ENCODE assay signal across 25 cellular contexts in genomic region chr1:35178874-35179380, GRCh38. TPM values are rescaled to one million over a fixed set of nuclear protein-coding genes. Genes with fewer than 3 reads are reported as not detected.
DNase-seq lines count a peak whose midpoint lies in the region; ATAC-seq, FAIRE-seq and TF ChIP-seq lines count a peak whose summit lies in the region.
"Had no signal": no experiment of that assay in that cellular context is flagged by ENCODE, and none has a peak within 500 bp of the region (broad histone marks: within the 10 kb centered on the region; RNA-seq: fewer than 3 reads in every experiment).

No MANE protein-coding gene starts in this region.

- intact Hi-C loops in K562 (cut with micrococcal nuclease) = no loop called here

- peak overlapping the region; percentile 68 for H3K27ac Mint-ChIP-seq in activated naive CD8-positive, alpha-beta T cell
- no peak overlapping the region for H3K27ac Mint-ChIP-seq in activated naive CD8-positive, alpha-beta T cell treated with anti-CD3 and anti-CD28 coated beads for 36 hours
- peak overlapping the region; percentile 80 for H3K27ac Mint-ChIP-seq in type B pancreatic cell
- H3K27ac Mint-ChIP-seq: mesothelial cell of epicardium, T-cell had no signal

- no peak for FAIRE-seq in K562 (lab: Jason Lieb, UNC)
- FAIRE-seq: G401.6, urothelium cell line had no signal

- no peaks in the 10 kb centered on the region for H3K9me3 Mint-ChIP-seq in activated naive CD8-positive, alpha-beta T cell (ENCODE audit: low read depth)
- H3K9me3 Mint-ChIP-seq in activated naive CD8-positive, alpha-beta T cell treated with anti-CD3 and anti-CD28 coated beads for 36 hours = no peaks in the 10 kb centered on the region
- H3K9me3 Mint-ChIP-seq in type B pancreatic cell = no peaks in the 10 kb centered on the region
- H3K9me3 Mint-ChIP-seq: mesothelial cell of epicardium, T-cell had no signal

- H3K36me3 ChIP-seq in K562 (ENCODE audit: control insufficient read depth, insufficient read depth, low read length) (peaks cover 89% of the 10 kb centered on the region), liver (ENCODE audit: control insufficient read depth in 4 of 4, insufficient read depth in 3 of 4, low read depth in 1 of 4, low read length in 3 of 4) (peaks cover 17 to 61% (median 55%) of the 10 kb centered on the region in 4 donors)

- WGBS in K562 (ENCODE audit: insufficient coverage, low coverage, missing lambda C conversion rate) = 73% methylated on average over 2 of the region's 2 CpGs
- WGBS in liver = 12% methylated on average over 2 of the region's 2 CpGs

- no peaks in the 10 kb centered on the region for H3K27me3 ChIP-seq in K562 (ENCODE audit: control insufficient read depth in 2 of 2, insufficient read depth in 2 of 2, low read length in 2 of 2)
- H3K27me3 ChIP-seq in liver (ENCODE audit: control insufficient read depth in 4 of 4, insufficient read depth in 4 of 4, low read length in 3 of 4) = no peaks in the 10 kb centered on the region
- H3K27me3 ChIP-seq: esophagus squamous epithelium, gastroesophageal sphincter had no signal

- H3K9me3 ChIP-seq in K562 (replicated peaks; ENCODE audit: control insufficient read depth, insufficient read depth, low read depth, low read length) (no peaks in the 10 kb centered on the region), liver (ENCODE audit: control insufficient read depth in 4 of 4, low read length in 3 of 4) (no peaks in the 10 kb centered on the region)
- H3K9me3 ChIP-seq: esophagus squamous epithelium, gastroesophageal sphincter had no signal

- DNase-seq in activated naive CD8-positive, alpha-beta T cell treated with anti-CD3 and anti-CD28 coated beads for 36 hours = no peak
- DNase-seq in K562 (ENCODE audit: extremely low read depth in 1 of 4, low spot score in 3 of 4) (no peak), type B pancreatic cell (ENCODE audit: extremely low spot score, unreplicated experiment) (no peak), T-helper 9 cell (no peak)
- no peak for DNase-seq in stimulated activated CD4-positive, alpha-beta T cell treated with anti-CD3 and anti-CD28 coated beads, Interleukin-4, amount 100 ng/mL, for 4 hours
- DNase-seq: activated CD4-positive, alpha-beta T cell treated with anti-CD3 and anti-CD28 coated beads for 48 hours; activated naive CD4-positive, alpha-beta T cell; C1 segment of cervical spinal cord; cerebellar nuclear complex; effector CD4-positive, alpha-beta T cell; esophagus squamous epithelium; NCI-H146; NCI-H2171; NCI-H748 treated with DMSO at 0.1 percent for 48 hours; SHP77; stimulated activated CD4-positive, alpha-beta T cell treated with anti-CD3 and anti-CD28 coated beads, Interleukin-12 subunit alpha, Interleukin-12 subunit beta, amount 100 ng/mL, for 4 hours; substantia nigra; T-cell had no signal

- in situ Hi-C loops in K562 (cut with MboI) = no loop called here

- H3K27me3 Mint-ChIP-seq in activated naive CD8-positive, alpha-beta T cell = no peaks in the 10 kb centered on the region
- H3K27me3 Mint-ChIP-seq in activated naive CD8-positive, alpha-beta T cell treated with anti-CD3 and anti-CD28 coated beads for 36 hours = no peaks in the 10 kb centered on the region
- H3K27me3 Mint-ChIP-seq in type B pancreatic cell = no peaks in the 10 kb centered on the region
- H3K27me3 Mint-ChIP-seq: T-cell had no signal

- H3K4me1 Mint-ChIP-seq in activated naive CD8-positive, alpha-beta T cell (ENCODE audit: low read depth) = peaks cover 61% of the 10 kb centered on the region
- H3K4me1 Mint-ChIP-seq in activated naive CD8-positive, alpha-beta T cell treated with anti-CD3 and anti-CD28 coated beads for 36 hours = peaks cover 54% of the 10 kb centered on the region
- peaks cover 22% of the 10 kb centered on the region for H3K4me1 Mint-ChIP-seq in type B pancreatic cell (ENCODE audit: unreplicated experiment)

- H3K4me3 ChIP-seq in K562 (no peak overlapping the region), liver (ENCODE audit: low read depth in 1 of 3, low read length in 3 of 3) (no peak overlapping the region)
- H3K4me3 ChIP-seq: esophagus squamous epithelium, gastroesophageal sphincter had no signal

- no peak overlapping the region for H3K4me2 ChIP-seq in K562 (ENCODE audit: insufficient read depth, low read length)

- TF ChIP-seq RAD21 in K562 (CRISPR knock-in tag; conservative IDR thresholded peaks at IDR 0.05 in 1 of 2, IDR thresholded peaks at IDR 0.05 in 1 of 2) (no peak), liver (IDR thresholded peaks at IDR 0.05) (peak; percentile 54 to 57)

- no peak for TF ChIP-seq POLR2A in K562 (conservative IDR thresholded peaks at IDR 0.05)

- H3K4me1 ChIP-seq in K562 (replicated peaks in 1 of 2; ENCODE audit: control insufficient read depth in 2 of 2, insufficient read depth in 2 of 2, low read length in 2 of 2) (peaks cover 4 to 11% of the 10 kb centered on the region in 2 experiments; a peak in 2 of 5 replicates), liver (ENCODE audit: control insufficient read depth in 4 of 4, insufficient read depth in 4 of 4, low read length in 3 of 4) (peaks cover 6 to 63% (median 47%) of the 10 kb centered on the region in 4 donors)

- TF ChIP-seq EP300 in K562 (IDR thresholded peaks at IDR 0.05; ENCODE audit: low read length) = no peak

- peaks cover 12% of the 10 kb centered on the region for H3K36me3 Mint-ChIP-seq in activated naive CD8-positive, alpha-beta T cell
- H3K36me3 Mint-ChIP-seq in activated naive CD8-positive, alpha-beta T cell treated with anti-CD3 and anti-CD28 coated beads for 36 hours = peaks cover 61% of the 10 kb centered on the region
- H3K36me3 Mint-ChIP-seq in type B pancreatic cell = peaks cover 62% of the 10 kb centered on the region

- H3K4me3 Mint-ChIP-seq in activated naive CD8-positive, alpha-beta T cell = peak overlapping the region; percentile 61
- H3K4me3 Mint-ChIP-seq in activated naive CD8-positive, alpha-beta T cell treated with anti-CD3 and anti-CD28 coated beads for 36 hours = no peak overlapping the region
- H3K4me3 Mint-ChIP-seq in type B pancreatic cell = no peak overlapping the region
- H3K4me3 Mint-ChIP-seq: mesothelial cell of epicardium, T-cell had no signal

- no TSS peak for BruUV-seq in K562 (replicated peaks; lab: Mats Ljungman, UMichigan)

- CTCF ChIA-PET in K562 (lab: Yijun Ruan, JAX; ENCODE audit: low intra/inter-chr PET ratio) = no interaction called here

- POLR2A ChIA-PET in K562 (lab: Yijun Ruan, JAX) = interaction anchor here (0.5 to 4.5 kb wide), 6 partner anchors 11 to 342 kb away, joined by 3 to 42 read pairs (median 6); no protein-coding TSS in a partner anchor

- H3K9me1 ChIP-seq in K562 (ENCODE audit: control insufficient read depth, insufficient read depth, low read length) = peaks cover 6% of the 10 kb centered on the region

- H4K20me1 ChIP-seq in K562 (replicated peaks; ENCODE audit: control insufficient read depth, insufficient read depth, low read length) = peaks cover 43% of the 10 kb centered on the region

- H3K79me2 ChIP-seq in K562 (ENCODE audit: control insufficient read depth, insufficient read depth, low read length) = peaks cover 52% of the 10 kb centered on the region

- H3K9ac ChIP-seq in K562 (ENCODE audit: insufficient read depth in 1 of 2, low read depth in 2 of 2, low read length in 2 of 2) (no peak overlapping the region), liver (ENCODE audit: low read depth in 1 of 2, low read length in 2 of 2) (no peak overlapping the region)

- H2AFZ ChIP-seq in K562 (ENCODE audit: low read depth, low read length) = no peak overlapping the region

- no peak for ATAC-seq in K562
- ATAC-seq in SK-N-SH treated with all-trans-retinoic acid at 6 μM for 48 hours = no peak
- ATAC-seq: gastroesophageal sphincter, T-cell had no signal

- TF ChIP-seq CTCF in K562 (IDR thresholded peaks at IDR 0.05 in 2 of 3, conservative IDR thresholded peaks at IDR 0.05 in 1 of 3; ENCODE audit: insufficient read depth in 2 of 3, low read depth in 1 of 3, low read length in 3 of 3) (no peak), liver (IDR thresholded peaks at IDR 0.05; ENCODE audit: low read depth, low read length, missing input control) (no peak), type B pancreatic cell (conservative IDR thresholded peaks at IDR 0.05) (no peak)

- H3K27ac ChIP-seq in K562 (ENCODE audit: extremely low read depth, low read depth, low read length) = no peak overlapping the region
- H3K27ac ChIP-seq in liver (ENCODE audit: low read depth in 1 of 2, low read length in 2 of 2) = peak overlapping the region; percentile 71 to 75
- H3K27ac ChIP-seq: esophagus squamous epithelium had no signal

TF ChIP-seq in K562, 482 proteins besides CTCF, POLR2A, EP300 and RAD21 (continues in another document):
- TF ChIP-seq RFX7 (CRISPR knock-in tag; IDR thresholded peaks at IDR 0.05) (no peak), STAT5A (IDR thresholded peaks at IDR 0.05; ENCODE audit: borderline replicate concordance, low read length) (0 out of 2 replicates have a peak, but pooled peaks have one; percentile 10)

TF ChIP-seq in liver, 16 proteins besides CTCF, POLR2A, EP300 and RAD21 (continues in another document):
- peak; percentile 44 for TF ChIP-seq FOXA1 (IDR thresholded peaks at IDR 0.05)

TF ChIP-seq in SK-N-SH treated with all-trans-retinoic acid at 6 μM for 48 hours, 23 proteins besides CTCF, POLR2A, EP300 and RAD21 (continues in another document):
- no peak for TF ChIP-seq CSDC2 (CRISPR knock-in tag; IDR thresholded peaks at IDR 0.05)

RNA-seq across cellular contexts. Expression of gene SFPQ, which starts 14.0 kb away (rescaled TPM):
- 100 to 1,000 TPM; 423 to 440 TPM for total RNA-seq in activated naive CD8-positive, alpha-beta T cell treated with anti-CD3 and anti-CD28 coated beads for 36 hours
- 205 and 671 TPM in 2 replicates for total RNA-seq in K562 (2011; cell fraction: chromatin; rRNA removed; ENCODE audit: low replicate concordance)
- 112 and 137 TPM in 2 replicates for total RNA-seq in K562 (2011; cell fraction: nucleolus; rRNA removed)
- 370 and 701 TPM in 2 replicates for total RNA-seq in K562 (2011; cell fraction: nucleoplasm; rRNA removed)
- 346 and 402 TPM in 2 replicates for total RNA-seq in K562 (2014; rRNA removed)
- total RNA-seq in K562 (2014; rRNA removed; fragmentation: Illumina TruSeq; extraction: Trizol) = 477 and 544 TPM in 2 replicates
- 480 and 510 TPM in 2 replicates for total RNA-seq in K562 (2015; rRNA removed; fragmentation: Illumina TruSeq; extraction: Trizol)
- 341 and 367 TPM in 2 replicates for total RNA-seq in K562 (2021)
- 135 and 164 TPM in 2 replicates for polyA plus RNA-seq in K562 (2011; rRNA removed)
- polyA plus RNA-seq in K562 (2011; cell fraction: cytosol; rRNA removed) = 48.2 and 57.6 TPM in 2 replicates
- polyA plus RNA-seq in K562 (2011; cell fraction: nucleus; rRNA removed) = 222 and 300 TPM in 2 replicates
- 216 and 359 TPM in 2 replicates for polyA plus RNA-seq in K562 (2012)
- 501 and 562 TPM in 2 replicates for polyA plus RNA-seq in K562 (2014; fragmentation: Illumina TruSeq; extraction: Trizol)
- 10 to 100 TPM; 69.7 to 73.4 TPM for polyA plus RNA-seq in K562 (2014; fragmentation: Nextera tagmentation; extraction: Ambion mirVana)
- polyA plus RNA-seq in K562 (2014; rRNA removed) = 266 and 399 TPM in 2 replicates
- polyA minus RNA-seq in K562 (2011; rRNA and poly(A)+ RNA removed) = 261 and 336 TPM in 2 replicates
- 91.0 and 96.7 TPM in 2 replicates for polyA minus RNA-seq in K562 (2011; cell fraction: cytosol; rRNA and poly(A)+ RNA removed)
- polyA minus RNA-seq in K562 (2011; cell fraction: nucleus; rRNA and poly(A)+ RNA removed) = 163 and 287 TPM in 2 replicates
- 100 to 1,000 TPM in 1 of 2 donors, 10 to 100 TPM in 1; 81.2 to 173 TPM for total RNA-seq in liver
- 10 to 100 TPM; 29.7 to 51.3 TPM for polyA plus RNA-seq in liver
- 256 and 445 TPM in 2 replicates for total RNA-seq in type B pancreatic cell (ENCODE audit: low replicate concordance)
